ENCODE assay signal across 8 cellular contexts in the genomic region with DNA sequence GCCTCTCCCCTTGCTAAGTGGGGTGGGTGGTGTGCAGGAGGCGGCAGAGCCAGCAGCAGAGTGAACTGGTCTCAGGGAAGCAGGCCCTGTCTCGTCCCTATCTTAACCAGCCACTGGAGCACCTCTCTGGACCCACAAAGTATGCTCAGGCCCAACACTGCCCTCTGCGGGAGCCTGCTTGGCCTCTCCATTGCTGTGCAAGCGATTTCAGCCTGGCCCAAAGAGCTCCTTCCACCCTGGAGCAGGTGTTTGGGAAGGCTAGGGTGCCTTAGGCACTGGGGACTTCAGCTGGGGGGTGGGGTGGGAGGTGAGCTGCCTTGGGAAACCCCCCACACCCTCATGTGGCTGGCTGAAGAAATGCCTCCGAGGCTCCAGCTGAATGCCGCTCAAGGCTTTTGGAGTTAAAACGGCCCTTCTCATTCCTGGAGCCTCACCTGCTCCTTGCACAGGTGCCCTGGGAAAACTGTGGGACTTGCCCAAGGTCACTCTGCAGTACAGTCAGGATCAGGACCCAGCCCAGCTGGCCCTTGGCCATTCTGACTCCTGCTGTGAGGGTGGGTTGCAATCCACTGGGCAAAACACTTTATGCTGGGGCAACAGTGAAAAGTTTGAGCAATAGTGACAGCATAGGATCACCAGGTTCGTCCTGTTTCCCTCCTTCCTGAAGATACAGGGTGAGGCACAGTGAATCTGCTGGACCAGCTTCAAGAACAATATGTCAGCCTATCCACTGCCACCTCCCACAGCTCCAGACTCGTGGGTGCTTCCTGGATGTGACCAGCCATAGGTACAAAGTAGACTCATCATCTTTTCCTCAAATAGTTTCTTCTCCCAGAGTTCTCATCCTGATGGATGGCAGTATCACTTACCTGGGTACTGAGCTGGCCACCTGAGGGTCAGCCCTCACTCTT. TPM values are rescaled to one million over a fixed set of nuclear protein-coding genes. Genes with fewer than 3 reads are reported as not detected.
A peak's percentile ranks its signal among the peaks of the same experiment; 100 is the strongest.
DNase-seq lines count a peak whose midpoint lies in the region; ATAC-seq, FAIRE-seq and TF ChIP-seq lines count a peak whose summit lies in the region.

No MANE protein-coding gene starts in this region.

- no peak overlapping the region for H3K18ac ChIP-seq in H9 (ENCODE audit: insufficient read length, low read depth, low read length)

- peaks cover 16% of the 10 kb centered on the region for H3K27me3 Mint-ChIP-seq in H9 (ENCODE audit: low read depth)

- WGBS in H9 (ENCODE audit: extremely low coverage, insufficient read length, low lambda C conversion rate): no CpG with 5 or more reads among the region's 9 CpGs

- no peak overlapping the region for H4K8ac ChIP-seq in H9 (replicated peaks; ENCODE audit: insufficient read length, low read depth, low read length)

- H2BK20ac ChIP-seq in H9 (ENCODE audit: low read depth, low read length, poor library complexity, severe bottlenecking): no peak overlapping the region

- no peaks in the 10 kb centered on the region for H3K36me3 Mint-ChIP-seq in H9 (ENCODE audit: insufficient read depth in 1 of 3, low read depth in 3 of 3)

- H3K27me3 ChIP-seq in BE2C: no peaks in the 10 kb centered on the region
- H3K27me3 ChIP-seq in H9 (ENCODE audit: insufficient read depth, low read length): no peaks in the 10 kb centered on the region

- no peak overlapping the region for H2BK12ac ChIP-seq in H9 (ENCODE audit: insufficient read length, low read depth, low read length)

- H3K23ac ChIP-seq in H9 (ENCODE audit: insufficient read length, low read depth, low read length): no peak overlapping the region

- H3K4me1 ChIP-seq in BE2C: no peaks in the 10 kb centered on the region
- H3K4me1 ChIP-seq in H9 (ENCODE audit: insufficient read depth, low read length): no peaks in the 10 kb centered on the region

- no peaks in the 10 kb centered on the region for H4K20me1 ChIP-seq in H9 (ENCODE audit: control insufficient read depth, insufficient read depth, insufficient read length)

- no peak overlapping the region for H2BK15ac ChIP-seq in H9 (ENCODE audit: low read depth, low read length)

- H3K4me1 Mint-ChIP-seq in H9: peaks cover 13 to 17% of the 10 kb centered on the region in 2 experiments

- no peak overlapping the region for H2AFZ ChIP-seq in H9 (ENCODE audit: low read length)

- TF ChIP-seq CTCF in BE2C (IDR thresholded peaks at IDR 0.05; ENCODE audit: low read depth, low read length) (peak; percentile 84), H9 (conservative IDR thresholded peaks at IDR 0.05) (peak; percentile 66), fibroblast of pulmonary artery (IDR thresholded peaks at IDR 0.05; ENCODE audit: low read length, missing control alignments) (peak; percentile 77)

- H3K79me2 ChIP-seq in H9 (ENCODE audit: insufficient read depth, low read length): no peaks in the 10 kb centered on the region

- no peak overlapping the region; a peak in 1 of 7 replicates for H3K27ac Mint-ChIP-seq in H9

- no peaks in the 10 kb centered on the region for H3K79me1 ChIP-seq in H9 (ENCODE audit: insufficient read depth, low read depth, low read length, poor library complexity, severe bottlenecking)

- no peak overlapping the region for H3K9ac ChIP-seq in H9 (ENCODE audit: extremely low read depth, insufficient read length, low read length)

- H3T11ph ChIP-seq in H9 (ENCODE audit: low read length): no peak overlapping the region

- no peak overlapping the region for H2AK5ac ChIP-seq in H9 (ENCODE audit: insufficient read length, low read length)

- no peak overlapping the region for H3K56ac ChIP-seq in H9 (ENCODE audit: insufficient read length, low read depth, low read length)

- no peak overlapping the region for H3K27ac ChIP-seq in H9 (ENCODE audit: insufficient read length, low read depth, low read length)

- H3K4ac ChIP-seq in H9 (ENCODE audit: low read depth, low read length): no peak overlapping the region

- no peak overlapping the region for H2BK120ac ChIP-seq in H9 (ENCODE audit: low read depth, low read length, poor library complexity, severe bottlenecking)

- no peaks in the 10 kb centered on the region for H3K36me3 ChIP-seq in BE2C

- DNase-seq in BE2C (peak; percentile 85), H9 (peak; percentile 95), RCC 7860 (ENCODE audit: low spot score) (peak; percentile 48), fibroblast of pulmonary artery (ENCODE audit: low read depth) (peak; percentile 73), renal cortical epithelial cell (ENCODE audit: low read depth) (peak; percentile 48), cortex of kidney (lab: John Stamatoyannopoulos, UW) (no peak)
- no peak for DNase-seq in stimulated activated CD4-positive, alpha-beta T cell treated with anti-CD3 and anti-CD28 coated beads, Interleukin-1b, Interleukin-23, amount 100 ng/mL, for 48 hours

- H2BK5ac ChIP-seq in H9 (ENCODE audit: insufficient read length, low read length): no peak overlapping the region

- no peak overlapping the region for H4K5ac ChIP-seq in H9 (ENCODE audit: insufficient read length, low read depth, low read length)

- FAIRE-seq in RCC 7860 (lab: Jason Lieb, UNC): no peak

- H3K9me3 Mint-ChIP-seq in H9: no peaks in the 10 kb centered on the region

- H3K14ac ChIP-seq in H9 (ENCODE audit: insufficient read depth, low read length): no peak overlapping the region

- H3K9me3 ChIP-seq in BE2C (no peaks in the 10 kb centered on the region), H9 (ENCODE audit: control insufficient read depth, low read depth, low read length) (no peaks in the 10 kb centered on the region)

- no peak for ATAC-seq in GM21576 (IDR thresholded peaks at IDR 0.05; ENCODE audit: unreplicated experiment)

- no peak overlapping the region for H4K91ac ChIP-seq in H9 (ENCODE audit: insufficient read length, low read depth, low read length)

- H3K4me3 ChIP-seq in BE2C (ENCODE audit: low read depth, low read length): no peak overlapping the region
- H3K4me3 ChIP-seq in fibroblast of pulmonary artery (replicated peaks; ENCODE audit: low read depth, low read length): no peak overlapping the region

- no peak overlapping the region for H3K4me2 ChIP-seq in H9 (ENCODE audit: insufficient read depth, insufficient read length, low read length)

- no peak overlapping the region; a peak in 1 of 5 replicates for H3K4me3 Mint-ChIP-seq in H9

- H3K23me2 ChIP-seq in H9 (ENCODE audit: insufficient read length, low read depth, low read length, poor library complexity, severe bottlenecking): no peaks in the 10 kb centered on the region

RNA-seq across cellular contexts. Expression of a gene that starts 5.9 kb away (rescaled TPM):
- 117 TPM for polyA plus RNA-seq in BE2C (2012; ENCODE audit: insufficient read depth, insufficient read length, low read depth)
- 47.7 and 52.6 TPM in 2 replicates for total RNA-seq in H9 (2021)
- 9.9 and 36.8 TPM in 2 replicates for total RNA-seq in renal cortical epithelial cell

RNA-seq across cellular contexts. Expression of a gene that starts 8.6 kb away (rescaled TPM):
- 0.49 TPM for polyA plus RNA-seq in BE2C (2012; ENCODE audit: insufficient read depth, insufficient read length, low read depth)
- 0.15 and 0.55 TPM in 2 replicates for total RNA-seq in H9 (2021)
- total RNA-seq in renal cortical epithelial cell: 0.10 TPM in 1 of 2 replicates, not detected in the other

RNA-seq across cellular contexts. Expression of a gene that starts 42.4 kb away (rescaled TPM):
- polyA plus RNA-seq in BE2C (2012; ENCODE audit: insufficient read depth, insufficient read length, low read depth): 4.0 TPM
- total RNA-seq in H9 (2021) (17.1 and 19.7 TPM in 2 replicates), renal cortical epithelial cell (30.0 and 40.1 TPM in 2 replicates)

Comparison
In these comparisons a context has a peak if more than half of its experiments do, and no peak if none do; other contexts are left out.
1. DNase-seq: peak in BE2C (single experiment), H9 (single experiment), RCC 7860 (single experiment), fibroblast of pulmonary artery (single experiment) and renal cortical epithelial cell (single experiment); none in stimulated activated CD4-positive, alpha-beta T cell treated with anti-CD3 and anti-CD28 coated beads, Interleukin-1b, Interleukin-23, amount 100 ng/mL, for 48 hours (single experiment) and cortex of kidney (single experiment).
2. Peak in every context shown above with its lines, with median percentiles within 50 percentile points of each other: CTCF ChIP-seq.